12 cellular contexts compared by ENCODE assay signal in genomic region chr13:107271226-107271625, GRCh38.
DNase-seq lines count a peak whose midpoint lies in the region; ATAC-seq and TF ChIP-seq lines count a peak whose summit lies in the region.
"Had no signal": no experiment of that assay in that cellular context is flagged by ENCODE, and none has a peak within 500 bp of the region (broad histone marks: within the 10 kb centered on the region; RNA-seq: fewer than 3 reads in every experiment).

No MANE protein-coding gene starts in this region.

- H3K36me3 Mint-ChIP-seq in GM23338 (ENCODE audit: low read depth) = no peaks in the 10 kb centered on the region
- H3K36me3 Mint-ChIP-seq in mesothelial cell of epicardium = no peaks in the 10 kb centered on the region
- no peaks in the 10 kb centered on the region for H3K36me3 Mint-ChIP-seq in type B pancreatic cell

- H3K36me3 ChIP-seq in GM23338 (ENCODE audit: insufficient read depth) = no peaks in the 10 kb centered on the region
- H3K36me3 ChIP-seq in testis (ENCODE audit: low read depth, missing control alignments) = no peaks in the 10 kb centered on the region
- no peaks in the 10 kb centered on the region for H3K36me3 ChIP-seq in WERI-Rb-1
- H3K36me3 ChIP-seq: esophagus muscularis mucosa, HAP-1, right atrium auricular region had no signal

- TF ChIP-seq POLR2A in testis (IDR thresholded peaks at IDR 0.05) = no peak

- no peaks in the 10 kb centered on the region for H3K79me2 ChIP-seq in GM23338 (replicated peaks; ENCODE audit: insufficient read depth)

- TF ChIP-seq CTCF in GM23338 (conservative IDR thresholded peaks at IDR 0.05; ENCODE audit: low read depth in 2 of 2) = no peak; a peak in 1 of 4 replicates
- no peak for TF ChIP-seq CTCF in mesothelial cell of epicardium (IDR thresholded peaks at IDR 0.05; ENCODE audit: unreplicated experiment)
- TF ChIP-seq CTCF in testis (IDR thresholded peaks at IDR 0.05) = no peak
- no peak for TF ChIP-seq CTCF in type B pancreatic cell (conservative IDR thresholded peaks at IDR 0.05)
- no peak for TF ChIP-seq CTCF in WERI-Rb-1 (IDR thresholded peaks at IDR 0.05; ENCODE audit: low read depth, low read length)

- H3K4me3 ChIP-seq in GM23338 (no peak overlapping the region), testis (no peak overlapping the region), WERI-Rb-1 (ENCODE audit: low read depth, low read length) (no peak overlapping the region)
- H3K4me3 ChIP-seq: esophagus muscularis mucosa, HAP-1, right atrium auricular region had no signal

- no peak overlapping the region for H3K27ac ChIP-seq in GM23338 (ENCODE audit: low read depth)
- H3K27ac ChIP-seq in testis = no peak overlapping the region
- no peak overlapping the region for H3K27ac ChIP-seq in WERI-Rb-1
- H3K27ac ChIP-seq: esophagus muscularis mucosa, right atrium auricular region had no signal

- H4K20me1 ChIP-seq in GM23338 (replicated peaks; ENCODE audit: insufficient read depth) = no peaks in the 10 kb centered on the region

- H3K9me3 Mint-ChIP-seq in GM23338 (no peaks in the 10 kb centered on the region; the same call in 2 of the 3 replicates), mesothelial cell of epicardium (peaks cover 5% of the 10 kb centered on the region), type B pancreatic cell (no peaks in the 10 kb centered on the region)

- no peaks in the 10 kb centered on the region for H3F3A ChIP-seq in GM23338 (replicated peaks; ENCODE audit: low read depth)

- H3K9me2 ChIP-seq in GM23338 (ENCODE audit: insufficient read depth) = no peaks in the 10 kb centered on the region

- H3K9me3 ChIP-seq in testis (no peaks in the 10 kb centered on the region), WERI-Rb-1 (ENCODE audit: severe bottlenecking) (no peaks in the 10 kb centered on the region)
- H3K9me3 ChIP-seq: esophagus muscularis mucosa, HAP-1, right atrium auricular region had no signal

- peak overlapping the region; percentile 14; the same call in 1 of the 2 replicates for H3K27ac Mint-ChIP-seq in GM23338
- H3K27ac Mint-ChIP-seq in mesothelial cell of epicardium = peak overlapping the region; percentile 19
- H3K27ac Mint-ChIP-seq in type B pancreatic cell = no peak overlapping the region

- no peak overlapping the region for H2AFZ ChIP-seq in GM23338

- H3K4me3 Mint-ChIP-seq in GM23338 = no peak overlapping the region
- no peak overlapping the region for H3K4me3 Mint-ChIP-seq in mesothelial cell of epicardium
- H3K4me3 Mint-ChIP-seq in type B pancreatic cell = no peak overlapping the region

- peak; percentile 98 for ATAC-seq in GM23338
- ATAC-seq in HG03039 (IDR thresholded peaks at IDR 0.05; ENCODE audit: unreplicated experiment) = no peak

- H3K4me1 ChIP-seq in GM23338 (ENCODE audit: insufficient read depth) (no peaks in the 10 kb centered on the region; the same call in 1 of the 2 replicates), testis (no peaks in the 10 kb centered on the region)
- H3K4me1 ChIP-seq: esophagus muscularis mucosa, HAP-1, right atrium auricular region had no signal

- DNase-seq in GM23338 (ENCODE audit: low spot score) = peak; percentile 81
- DNase-seq in NCI-H2081 (lab: John Stamatoyannopoulos, UW) = peak; percentile 49 to 82
- DNase-seq in cerebellum (ENCODE audit: low spot score) = peak; percentile 8
- DNase-seq in mesothelial cell of epicardium (ENCODE audit: low spot score in 2 of 2, unreplicated experiment in 2 of 2) = no peak
- no peak for DNase-seq in testis
- no peak for DNase-seq in type B pancreatic cell (ENCODE audit: extremely low spot score, unreplicated experiment)
- no peak for DNase-seq in WERI-Rb-1
- DNase-seq: NCI-H1436 had no signal

- H3K4me2 ChIP-seq in GM23338 = peak overlapping the region; percentile 24; the same call in 1 of the 2 replicates

- WGBS in testis, 2 donors = 40 to 42% methylated on average over 2 of the region's 2 CpGs

- H3K27me3 ChIP-seq in GM23338 (ENCODE audit: insufficient read depth) = no peaks in the 10 kb centered on the region
- H3K27me3 ChIP-seq in testis = no peaks in the 10 kb centered on the region
- H3K27me3 ChIP-seq in WERI-Rb-1 (ENCODE audit: insufficient read depth, low read depth, severe bottlenecking) = no peaks in the 10 kb centered on the region
- H3K27me3 ChIP-seq: esophagus muscularis mucosa, right atrium auricular region had no signal

- H3K27me3 Mint-ChIP-seq in GM23338 (ENCODE audit: insufficient read depth, low read depth, poor library complexity) (no peaks in the 10 kb centered on the region), mesothelial cell of epicardium (ENCODE audit: low read depth) (no peaks in the 10 kb centered on the region), type B pancreatic cell (no peaks in the 10 kb centered on the region)

- H3K4me1 Mint-ChIP-seq in GM23338 (peaks cover 8% of the 10 kb centered on the region), mesothelial cell of epicardium (peaks cover 5% of the 10 kb centered on the region), type B pancreatic cell (ENCODE audit: unreplicated experiment) (peaks cover 5% of the 10 kb centered on the region)

- intact Hi-C loops in testis (cut with DNase I; ENCODE audit: low total_unique reads) = no loop called here

TF ChIP-seq in GM23338, 12 proteins besides CTCF, POLR2A, EP300 and RAD21:
- TF ChIP-seq EZH2phosphoT487 (IDR thresholded peaks at IDR 0.05; ENCODE audit: unreplicated experiment) = no peak
- TF ChIP-seq, protein P1, sequence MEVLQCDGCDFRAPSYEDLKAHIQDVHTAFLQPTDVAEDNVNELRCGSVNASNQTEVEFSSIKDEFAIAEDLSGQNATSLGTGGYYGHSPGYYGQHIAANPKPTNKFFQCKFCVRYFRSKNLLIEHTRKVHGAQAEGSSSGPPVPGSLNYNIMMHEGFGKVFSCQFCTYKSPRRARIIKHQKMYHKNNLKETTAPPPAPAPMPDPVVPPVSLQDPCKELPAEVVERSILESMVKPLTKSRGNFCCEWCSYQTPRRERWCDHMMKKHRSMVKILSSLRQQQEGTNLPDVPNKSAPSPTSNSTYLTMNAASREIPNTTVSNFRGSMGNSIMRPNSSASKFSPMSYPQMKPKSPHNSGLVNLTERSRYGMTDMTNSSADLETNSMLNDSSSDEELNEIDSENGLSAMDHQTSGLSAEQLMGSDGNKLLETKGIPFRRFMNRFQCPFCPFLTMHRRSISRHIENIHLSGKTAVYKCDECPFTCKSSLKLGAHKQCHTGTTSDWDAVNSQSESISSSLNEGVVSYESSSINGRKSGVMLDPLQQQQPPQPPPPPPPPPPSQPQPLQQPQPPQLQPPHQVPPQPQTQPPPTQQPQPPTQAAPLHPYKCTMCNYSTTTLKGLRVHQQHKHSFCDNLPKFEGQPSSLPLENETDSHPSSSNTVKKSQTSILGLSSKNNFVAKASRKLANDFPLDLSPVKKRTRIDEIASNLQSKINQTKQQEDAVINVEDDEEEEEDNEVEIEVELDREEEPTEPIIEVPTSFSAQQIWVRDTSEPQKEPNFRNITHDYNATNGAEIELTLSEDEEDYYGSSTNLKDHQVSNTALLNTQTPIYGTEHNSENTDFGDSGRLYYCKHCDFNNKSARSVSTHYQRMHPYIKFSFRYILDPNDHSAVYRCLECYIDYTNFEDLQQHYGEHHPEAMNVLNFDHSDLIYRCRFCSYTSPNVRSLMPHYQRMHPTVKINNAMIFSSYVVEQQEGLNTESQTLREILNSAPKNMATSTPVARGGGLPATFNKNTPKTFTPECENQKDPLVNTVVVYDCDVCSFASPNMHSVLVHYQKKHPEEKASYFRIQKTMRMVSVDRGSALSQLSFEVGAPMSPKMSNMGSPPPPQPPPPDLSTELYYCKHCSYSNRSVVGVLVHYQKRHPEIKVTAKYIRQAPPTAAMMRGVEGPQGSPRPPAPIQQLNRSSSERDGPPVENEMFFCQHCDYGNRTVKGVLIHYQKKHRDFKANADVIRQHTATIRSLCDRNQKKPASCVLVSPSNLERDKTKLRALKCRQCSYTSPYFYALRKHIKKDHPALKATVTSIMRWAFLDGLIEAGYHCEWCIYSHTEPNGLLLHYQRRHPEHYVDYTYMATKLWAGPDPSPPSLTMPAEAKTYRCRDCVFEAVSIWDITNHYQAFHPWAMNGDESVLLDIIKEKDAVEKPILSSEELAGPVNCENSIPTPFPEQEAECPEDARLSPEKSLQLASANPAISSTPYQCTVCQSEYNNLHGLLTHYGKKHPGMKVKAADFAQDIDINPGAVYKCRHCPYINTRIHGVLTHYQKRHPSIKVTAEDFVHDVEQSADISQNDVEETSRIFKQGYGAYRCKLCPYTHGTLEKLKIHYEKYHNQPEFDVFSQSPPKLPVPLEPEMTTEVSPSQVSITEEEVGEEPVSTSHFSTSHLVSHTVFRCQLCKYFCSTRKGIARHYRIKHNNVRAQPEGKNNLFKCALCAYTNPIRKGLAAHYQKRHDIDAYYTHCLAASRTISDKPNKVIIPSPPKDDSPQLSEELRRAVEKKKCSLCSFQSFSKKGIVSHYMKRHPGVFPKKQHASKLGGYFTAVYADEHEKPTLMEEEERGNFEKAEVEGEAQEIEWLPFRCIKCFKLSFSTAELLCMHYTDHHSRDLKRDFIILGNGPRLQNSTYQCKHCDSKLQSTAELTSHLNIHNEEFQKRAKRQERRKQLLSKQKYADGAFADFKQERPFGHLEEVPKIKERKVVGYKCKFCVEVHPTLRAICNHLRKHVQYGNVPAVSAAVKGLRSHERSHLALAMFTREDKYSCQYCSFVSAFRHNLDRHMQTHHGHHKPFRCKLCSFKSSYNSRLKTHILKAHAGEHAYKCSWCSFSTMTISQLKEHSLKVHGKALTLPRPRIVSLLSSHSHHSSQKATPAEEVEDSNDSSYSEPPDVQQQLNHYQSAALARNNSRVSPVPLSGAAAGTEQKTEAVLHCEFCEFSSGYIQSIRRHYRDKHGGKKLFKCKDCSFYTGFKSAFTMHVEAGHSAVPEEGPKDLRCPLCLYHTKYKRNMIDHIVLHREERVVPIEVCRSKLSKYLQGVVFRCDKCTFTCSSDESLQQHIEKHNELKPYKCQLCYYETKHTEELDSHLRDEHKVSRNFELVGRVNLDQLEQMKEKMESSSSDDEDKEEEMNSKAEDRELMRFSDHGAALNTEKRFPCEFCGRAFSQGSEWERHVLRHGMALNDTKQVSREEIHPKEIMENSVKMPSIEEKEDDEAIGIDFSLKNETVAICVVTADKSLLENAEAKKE (CRISPR knock-in tag; IDR thresholded peaks at IDR 0.05) = peak; percentile 66
- 0 out of 2 replicates have a peak, but pooled peaks have one; percentile 28 for TF ChIP-seq ETS1 (IDR thresholded peaks at IDR 0.05)

Comparison
In these comparisons a context has a peak if more than half of its experiments do, and no peak if none do; other contexts are left out.
1. DNase-seq: peak in GM23338 (single experiment), NCI-H2081 (2 of 2) and cerebellum (single experiment); none in mesothelial cell of epicardium (0 of 2), testis (single experiment), type B pancreatic cell (single experiment) and WERI-Rb-1 (single experiment).